In genomic region chr12:101838628-101839323, GRCh38 we compare ENCODE assay signal across 9 cellular contexts. TPM values are rescaled to one million over a fixed set of nuclear protein-coding genes. Genes with fewer than 3 reads are reported as not detected.
DNase-seq lines count a peak whose midpoint lies in the region; ATAC-seq and TF ChIP-seq lines count a peak whose summit lies in the region.
"Had no signal": no experiment of that assay in that cellular context is flagged by ENCODE, and none has a peak within 500 bp of the region (broad histone marks: within the 10 kb centered on the region; RNA-seq: fewer than 3 reads in every experiment).

No MANE protein-coding gene starts in this region.

- no peaks in the 10 kb centered on the region for H3K27me3 ChIP-seq in H7 (ENCODE audit: control insufficient read depth, insufficient read depth, low read length)

- H3K4me3 Mint-ChIP-seq in activated T-cell treated with anti-CD3 and anti-CD28 coated beads, Interleukin-2, amount 50 U/mL, for 72 hours = no peak overlapping the region
- no peak overlapping the region for H3K4me3 Mint-ChIP-seq in HFFc6
- H3K4me3 Mint-ChIP-seq in T-cell = peak overlapping the region in 1 of 3 donors; percentile 9
- H3K4me3 Mint-ChIP-seq in stimulated activated memory B cell treated with anti-CD40 and anti-IgM and Interleukin-4, amounts not matched to agents 10 μg/mL and 1 μg/mL and 100 μg/mL, for 72 hours = peak overlapping the region; percentile 24

- no peaks in the 10 kb centered on the region for H3K27me3 Mint-ChIP-seq in activated T-cell treated with anti-CD3 and anti-CD28 coated beads, Interleukin-2, amount 50 U/mL, for 72 hours (ENCODE audit: low read depth)
- H3K27me3 Mint-ChIP-seq in HFFc6 (ENCODE audit: insufficient read depth) (no peaks in the 10 kb centered on the region), T-cell (no peaks in the 10 kb centered on the region)
- H3K27me3 Mint-ChIP-seq in stimulated activated memory B cell treated with anti-CD40 and anti-IgM and Interleukin-4, amounts not matched to agents 10 μg/mL and 1 μg/mL and 100 μg/mL, for 72 hours = peaks cover 14% of the 10 kb centered on the region

- no peak for DNase-seq in activated T-cell treated with anti-CD3 and anti-CD28 coated beads, Interleukin-2, amount 50 U/mL, for 72 hours
- no peak for DNase-seq in activated T-cell treated with anti-CD3 and anti-CD28 coated beads, Interleukin-2, amount 50 U/mL, for 1 hour
- no peak for DNase-seq in HFFc6
- DNase-seq in T-cell = no peak
- DNase-seq in H7 = no peak
- DNase-seq in SKM-1 (lab: John Stamatoyannopoulos, UW; ENCODE audit: unreplicated experiment) = no peak
- DNase-seq: effector CD4-positive, alpha-beta T cell had no signal

- peaks cover 9% of the 10 kb centered on the region for H3K4me1 Mint-ChIP-seq in activated T-cell treated with anti-CD3 and anti-CD28 coated beads, Interleukin-2, amount 50 U/mL, for 72 hours (ENCODE audit: low read depth)
- H3K4me1 Mint-ChIP-seq in HFFc6 (ENCODE audit: low read depth) = peaks cover 9% of the 10 kb centered on the region
- H3K4me1 Mint-ChIP-seq in T-cell = peaks cover 8 to 16% (median 14%) of the 10 kb centered on the region in 3 donors
- peaks cover 24% of the 10 kb centered on the region for H3K4me1 Mint-ChIP-seq in stimulated activated memory B cell treated with anti-CD40 and anti-IgM and Interleukin-4, amounts not matched to agents 10 μg/mL and 1 μg/mL and 100 μg/mL, for 72 hours

- no peak for TF ChIP-seq CTCF in HFFc6 (IDR thresholded peaks at IDR 0.05)

- ATAC-seq in activated T-cell treated with anti-CD3 and anti-CD28 coated beads, Interleukin-2, amount 50 U/mL, for 72 hours (replicated peaks in 1 of 2) = peak; percentile 43 to 55
- peak in 3 of 4 experiments; percentile 24 to 68 (median 54) for ATAC-seq in T-cell (replicated peaks in 1 of 4)
- ATAC-seq in stimulated activated memory B cell treated with anti-CD40 and anti-IgM and Interleukin-4, amounts not matched to agents 10 μg/mL and 1 μg/mL and 100 μg/mL, for 72 hours = peak; percentile 83
- ATAC-seq in SK-N-SH treated with all-trans-retinoic acid at 6 μM for 48 hours = no peak

- H3K36me3 ChIP-seq in H7 (replicated peaks; ENCODE audit: control insufficient read depth, insufficient read depth, low read length) = no peaks in the 10 kb centered on the region

- POLR2A ChIA-PET in T-cell (lab: Charles Lee) = interaction anchor here in 1 of 2 donors (0.6 to 1.4 kb wide), 5 partner anchors 10 to 1025 kb away, joined by 3 to 8 read pairs (median 5); no protein-coding TSS in a partner anchor

- H3K9me3 Mint-ChIP-seq in activated T-cell treated with anti-CD3 and anti-CD28 coated beads, Interleukin-2, amount 50 U/mL, for 72 hours = no peaks in the 10 kb centered on the region
- no peaks in the 10 kb centered on the region for H3K9me3 Mint-ChIP-seq in HFFc6
- no peaks in the 10 kb centered on the region for H3K9me3 Mint-ChIP-seq in T-cell
- H3K9me3 Mint-ChIP-seq in stimulated activated memory B cell treated with anti-CD40 and anti-IgM and Interleukin-4, amounts not matched to agents 10 μg/mL and 1 μg/mL and 100 μg/mL, for 72 hours = no peaks in the 10 kb centered on the region

- no peaks in the 10 kb centered on the region for H3K36me3 Mint-ChIP-seq in activated T-cell treated with anti-CD3 and anti-CD28 coated beads, Interleukin-2, amount 50 U/mL, for 72 hours (ENCODE audit: insufficient read depth in 2 of 2)
- no peaks in the 10 kb centered on the region for H3K36me3 Mint-ChIP-seq in HFFc6 (ENCODE audit: low read depth)
- no peaks in the 10 kb centered on the region for H3K36me3 Mint-ChIP-seq in T-cell
- no peaks in the 10 kb centered on the region for H3K36me3 Mint-ChIP-seq in stimulated activated memory B cell treated with anti-CD40 and anti-IgM and Interleukin-4, amounts not matched to agents 10 μg/mL and 1 μg/mL and 100 μg/mL, for 72 hours

- no peak overlapping the region for H3K4me3 ChIP-seq in H7 (ENCODE audit: insufficient read depth, low read depth, low read length)

- CTCF ChIA-PET in T-cell (lab: Charles Lee) = interaction anchor here (0.6 to 5.5 kb wide), 41 partner anchors 9 to 559 kb away, joined by 3 to 62 read pairs (median 5); partner anchors contain the start of genes GNPTAB (in 2 of the 2), ARL1 (in 1 of the 2), UTP20 (in 1 of the 2) and WASHC3 (in 1 of the 2)

- H3K27ac Mint-ChIP-seq in activated T-cell treated with anti-CD3 and anti-CD28 coated beads, Interleukin-2, amount 50 U/mL, for 72 hours = no peak overlapping the region
- H3K27ac Mint-ChIP-seq in HFFc6 = 0 out of 2 replicates have a peak overlapping the region, but pooled peaks have one; percentile 25
- peak overlapping the region; percentile 63 to 66 for H3K27ac Mint-ChIP-seq in T-cell
- H3K27ac Mint-ChIP-seq in stimulated activated memory B cell treated with anti-CD40 and anti-IgM and Interleukin-4, amounts not matched to agents 10 μg/mL and 1 μg/mL and 100 μg/mL, for 72 hours = peak overlapping the region; percentile 64

TF ChIP-seq in SK-N-SH treated with all-trans-retinoic acid at 6 μM for 48 hours, 23 proteins besides CTCF, POLR2A, EP300 and RAD21:
- TF ChIP-seq ESRRG (CRISPR knock-in tag; IDR thresholded peaks at IDR 0.05) (no peak), ZNF70 (CRISPR knock-in tag; IDR thresholded peaks at IDR 0.05) (no peak), POU6F1 (CRISPR knock-in tag; IDR thresholded peaks at IDR 0.05; ENCODE audit: borderline replicate concordance, low read depth) (no peak), RARB (CRISPR knock-in tag; IDR thresholded peaks at IDR 0.05) (no peak), ARNTL (CRISPR knock-in tag; IDR thresholded peaks at IDR 0.05; ENCODE audit: borderline replicate concordance, low read depth) (no peak), ZC3H10 (CRISPR knock-in tag; IDR thresholded peaks at IDR 0.05) (no peak), ZFP30 (CRISPR knock-in tag; IDR thresholded peaks at IDR 0.05) (no peak)
- TF ChIP-seq, protein P1, sequence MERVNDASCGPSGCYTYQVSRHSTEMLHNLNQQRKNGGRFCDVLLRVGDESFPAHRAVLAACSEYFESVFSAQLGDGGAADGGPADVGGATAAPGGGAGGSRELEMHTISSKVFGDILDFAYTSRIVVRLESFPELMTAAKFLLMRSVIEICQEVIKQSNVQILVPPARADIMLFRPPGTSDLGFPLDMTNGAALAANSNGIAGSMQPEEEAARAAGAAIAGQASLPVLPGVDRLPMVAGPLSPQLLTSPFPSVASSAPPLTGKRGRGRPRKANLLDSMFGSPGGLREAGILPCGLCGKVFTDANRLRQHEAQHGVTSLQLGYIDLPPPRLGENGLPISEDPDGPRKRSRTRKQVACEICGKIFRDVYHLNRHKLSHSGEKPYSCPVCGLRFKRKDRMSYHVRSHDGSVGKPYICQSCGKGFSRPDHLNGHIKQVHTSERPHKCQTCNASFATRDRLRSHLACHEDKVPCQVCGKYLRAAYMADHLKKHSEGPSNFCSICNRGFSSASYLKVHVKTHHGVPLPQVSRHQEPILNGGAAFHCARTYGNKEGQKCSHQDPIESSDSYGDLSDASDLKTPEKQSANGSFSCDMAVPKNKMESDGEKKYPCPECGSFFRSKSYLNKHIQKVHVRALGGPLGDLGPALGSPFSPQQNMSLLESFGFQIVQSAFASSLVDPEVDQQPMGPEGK (CRISPR knock-in tag; IDR thresholded peaks at IDR 0.05; ENCODE audit: borderline replicate concordance) = no peak

RNA-seq across cellular contexts. Expression of gene GNPTAB, which starts 8.0 kb away (rescaled TPM):
- 10 to 100 TPM; 32.3 to 44.3 TPM for total RNA-seq in activated T-cell treated with anti-CD3 and anti-CD28 coated beads, Interleukin-2, amount 50 U/mL, for 72 hours
- 10 to 100 TPM; 37.1 to 53.6 (median 44.9) TPM for total RNA-seq in HFFc6 (2021; fragmentation: NEBNext Ultra II Directional; extraction: Animal tissue kit (Norgen Biotek cat#: 25700))
- 10 to 100 TPM; 44.9 to 66.8 (median 57.0) TPM for total RNA-seq in T-cell
- 13.9 and 23.7 TPM in 2 replicates for total RNA-seq in H7 (2014; rRNA removed; shearing (Covaris generic))

RNA-seq across cellular contexts. Expression of gene DRAM1, which starts 38.6 kb away (rescaled TPM):
- total RNA-seq in activated T-cell treated with anti-CD3 and anti-CD28 coated beads, Interleukin-2, amount 50 U/mL, for 72 hours = 1 to 10 TPM; 6.4 to 9.9 TPM
- 100 to 1,000 TPM; 109 to 136 (median 122) TPM for total RNA-seq in HFFc6 (2021; fragmentation: NEBNext Ultra II Directional; extraction: Animal tissue kit (Norgen Biotek cat#: 25700))
- total RNA-seq in T-cell = 1 to 10 TPM; 1.4 to 3.8 (median 1.9) TPM
- 1.0 and 1.6 TPM in 2 replicates for total RNA-seq in H7 (2014; rRNA removed; shearing (Covaris generic))

Comparison
In these comparisons a context has a peak if more than half of its experiments do, and no peak if none do; other contexts are left out.
1. RNA of gene DRAM1, which starts 38.6 kb away (total RNA-seq): 109 to 136 TPM in HFFc6; 6.4 to 9.9 TPM in activated T-cell treated with anti-CD3 and anti-CD28 coated beads, Interleukin-2, amount 50 U/mL, for 72 hours, 1.4 to 3.8 TPM in T-cell and 1.0 to 1.6 TPM in H7; every median in the first group is over 10 times any median in the second.